ENCODE assay signal across 8 cellular contexts in the genomic region with DNA sequence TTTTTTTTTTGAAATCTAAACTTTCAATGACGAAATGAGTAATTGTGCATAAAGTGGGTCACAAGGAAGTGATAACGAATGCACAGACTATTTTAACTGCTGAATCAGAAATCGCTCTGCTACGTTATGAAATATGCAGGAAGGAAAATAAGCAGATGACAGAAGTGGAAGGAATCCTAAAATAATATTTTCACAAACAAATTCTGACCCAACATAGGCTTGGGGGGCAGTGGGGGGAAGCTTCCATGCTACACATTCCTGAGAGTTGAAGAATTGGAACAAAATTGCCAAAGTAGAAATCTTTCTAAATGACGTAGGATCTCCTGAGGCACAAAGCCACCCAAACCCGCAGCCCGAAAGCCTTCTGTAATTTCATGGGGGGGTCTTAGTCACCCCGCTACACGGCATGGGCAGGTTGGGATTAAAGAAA.
DNase-seq lines count a peak whose midpoint lies in the region; ATAC-seq, FAIRE-seq and TF ChIP-seq lines count a peak whose summit lies in the region.

No MANE protein-coding gene starts in this region.

- no peaks in the 10 kb centered on the region for H3K9me1 ChIP-seq in keratinocyte (ENCODE audit: control insufficient read depth, extremely low read depth, insufficient read depth, low read length)

- H3K9ac ChIP-seq in keratinocyte (ENCODE audit: control insufficient read depth, extremely low read depth, insufficient read depth, low read length): peak overlapping the region; percentile 48

- no peak for TF ChIP-seq CTCF in keratinocyte (optimal IDR thresholded peaks at IDR 0.05 in 1 of 3, IDR thresholded peaks at IDR 0.05 in 1 of 3, conservative IDR thresholded peaks at IDR 0.05 in 1 of 3; ENCODE audit: extremely low read depth in 1 of 3, insufficient read depth in 2 of 3, low read length in 3 of 3)
- no peak for TF ChIP-seq CTCF in type B pancreatic cell (conservative IDR thresholded peaks at IDR 0.05)
- no peak for TF ChIP-seq CTCF in endothelial cell (IDR thresholded peaks at IDR 0.05; ENCODE audit: unreplicated experiment)

- no peaks in the 10 kb centered on the region for H3K36me3 ChIP-seq in keratinocyte (ENCODE audit: control insufficient read depth in 2 of 2, extremely low read depth in 1 of 2, insufficient read depth in 2 of 2, low read length in 2 of 2)

- peak overlapping the region; percentile 64 for H3K27ac Mint-ChIP-seq in activated naive CD8-positive, alpha-beta T cell
- H3K27ac Mint-ChIP-seq in activated naive CD8-positive, alpha-beta T cell treated with anti-CD3 and anti-CD28 coated beads for 36 hours: no peak overlapping the region
- peak overlapping the region; percentile 5 for H3K27ac Mint-ChIP-seq in type B pancreatic cell
- H3K27ac Mint-ChIP-seq in endothelial cell (ENCODE audit: unreplicated experiment): no peak overlapping the region

- peak overlapping the region; percentile 27 for H2AFZ ChIP-seq in keratinocyte (ENCODE audit: control insufficient read depth, low read length)

- dilution Hi-C loops in keratinocyte (cut with MboI; ENCODE audit: extremely low pct_ligation_motif_present, low sequenced_read_pairs): no loop called here

- peaks cover 10% of the 10 kb centered on the region for H3K4me1 ChIP-seq in keratinocyte (ENCODE audit: control insufficient read depth, extremely low read depth, insufficient read depth, low read length)

- H3K27me3 ChIP-seq in keratinocyte (ENCODE audit: control insufficient read depth, extremely low read depth, insufficient read depth, low read length): no peaks in the 10 kb centered on the region

- H3K4me3 ChIP-seq in keratinocyte (ENCODE audit: control insufficient read depth in 2 of 3, extremely low read depth in 1 of 3, insufficient read depth in 2 of 3, low read depth in 1 of 3, low read length in 3 of 3): peak overlapping the region in 1 of 3 experiments; percentile 47

- no peaks in the 10 kb centered on the region for H3K79me2 ChIP-seq in keratinocyte (ENCODE audit: control insufficient read depth, insufficient read depth, low read length)

- peak overlapping the region; percentile 41 for H3K27ac ChIP-seq in keratinocyte (ENCODE audit: control insufficient read depth, insufficient read depth, low read length)

- H3K4me3 Mint-ChIP-seq in activated naive CD8-positive, alpha-beta T cell: no peak overlapping the region
- no peak overlapping the region for H3K4me3 Mint-ChIP-seq in activated naive CD8-positive, alpha-beta T cell treated with anti-CD3 and anti-CD28 coated beads for 36 hours
- H3K4me3 Mint-ChIP-seq in type B pancreatic cell (no peak overlapping the region), endothelial cell (ENCODE audit: unreplicated experiment) (no peak overlapping the region)

- H3K4me2 ChIP-seq in keratinocyte (ENCODE audit: control insufficient read depth, extremely low read depth, insufficient read depth, low read depth, low read length): peak overlapping the region; percentile 65

- ATAC-seq in HG03159 (IDR thresholded peaks at IDR 0.05; ENCODE audit: unreplicated experiment): no peak

- H3K9me3 Mint-ChIP-seq in activated naive CD8-positive, alpha-beta T cell (ENCODE audit: low read depth): no peaks in the 10 kb centered on the region
- no peaks in the 10 kb centered on the region for H3K9me3 Mint-ChIP-seq in activated naive CD8-positive, alpha-beta T cell treated with anti-CD3 and anti-CD28 coated beads for 36 hours
- H3K9me3 Mint-ChIP-seq in type B pancreatic cell (no peaks in the 10 kb centered on the region), endothelial cell (ENCODE audit: unreplicated experiment) (no peaks in the 10 kb centered on the region)

- peaks cover 60% of the 10 kb centered on the region for H3K4me1 Mint-ChIP-seq in activated naive CD8-positive, alpha-beta T cell (ENCODE audit: low read depth)
- peaks cover 77% of the 10 kb centered on the region for H3K4me1 Mint-ChIP-seq in activated naive CD8-positive, alpha-beta T cell treated with anti-CD3 and anti-CD28 coated beads for 36 hours
- H3K4me1 Mint-ChIP-seq in type B pancreatic cell (ENCODE audit: unreplicated experiment) (peaks cover 16% of the 10 kb centered on the region), endothelial cell (ENCODE audit: unreplicated experiment) (peaks cover 5% of the 10 kb centered on the region)

- H4K20me1 ChIP-seq in keratinocyte (ENCODE audit: control insufficient read depth, extremely low read depth, insufficient read depth, low read length): no peaks in the 10 kb centered on the region

- no peak for FAIRE-seq in keratinocyte (lab: Jason Lieb, UNC)

- no peaks in the 10 kb centered on the region for H3K9me3 ChIP-seq in keratinocyte (ENCODE audit: control insufficient read depth, low read depth, low read length)

- DNase-seq in activated naive CD8-positive, alpha-beta T cell treated with anti-CD3 and anti-CD28 coated beads for 36 hours: no peak
- DNase-seq in amniotic stem cell (lab: John Stamatoyannopoulos, UW) (peak; percentile 84), keratinocyte (ENCODE audit: low read depth, low spot score) (no peak), type B pancreatic cell (ENCODE audit: extremely low spot score, unreplicated experiment) (no peak), endothelial cell (ENCODE audit: low spot score) (no peak), NCI-H2107 (lab: John Stamatoyannopoulos, UW) (no peak)

- no peaks in the 10 kb centered on the region for H3K36me3 Mint-ChIP-seq in activated naive CD8-positive, alpha-beta T cell
- H3K36me3 Mint-ChIP-seq in activated naive CD8-positive, alpha-beta T cell treated with anti-CD3 and anti-CD28 coated beads for 36 hours: peaks cover 7% of the 10 kb centered on the region
- H3K36me3 Mint-ChIP-seq in type B pancreatic cell: no peaks in the 10 kb centered on the region
- H3K36me3 Mint-ChIP-seq in endothelial cell (ENCODE audit: low read depth, unreplicated experiment): no peaks in the 10 kb centered on the region

- no peaks in the 10 kb centered on the region for H3K27me3 Mint-ChIP-seq in activated naive CD8-positive, alpha-beta T cell
- no peaks in the 10 kb centered on the region for H3K27me3 Mint-ChIP-seq in activated naive CD8-positive, alpha-beta T cell treated with anti-CD3 and anti-CD28 coated beads for 36 hours
- peaks cover 3% of the 10 kb centered on the region for H3K27me3 Mint-ChIP-seq in type B pancreatic cell
- H3K27me3 Mint-ChIP-seq in endothelial cell (ENCODE audit: unreplicated experiment): peaks cover 1% of the 10 kb centered on the region

Comparison
In these comparisons a context has a peak if more than half of its experiments do, and no peak if none do; other contexts are left out.
1. H3K27ac Mint-ChIP-seq: peak in activated naive CD8-positive, alpha-beta T cell (single experiment) and type B pancreatic cell (single experiment); none in activated naive CD8-positive, alpha-beta T cell treated with anti-CD3 and anti-CD28 coated beads for 36 hours (single experiment) and endothelial cell (single experiment).